Comparison of ENCODE assay signal across 1 cellular context in the genomic region with DNA sequence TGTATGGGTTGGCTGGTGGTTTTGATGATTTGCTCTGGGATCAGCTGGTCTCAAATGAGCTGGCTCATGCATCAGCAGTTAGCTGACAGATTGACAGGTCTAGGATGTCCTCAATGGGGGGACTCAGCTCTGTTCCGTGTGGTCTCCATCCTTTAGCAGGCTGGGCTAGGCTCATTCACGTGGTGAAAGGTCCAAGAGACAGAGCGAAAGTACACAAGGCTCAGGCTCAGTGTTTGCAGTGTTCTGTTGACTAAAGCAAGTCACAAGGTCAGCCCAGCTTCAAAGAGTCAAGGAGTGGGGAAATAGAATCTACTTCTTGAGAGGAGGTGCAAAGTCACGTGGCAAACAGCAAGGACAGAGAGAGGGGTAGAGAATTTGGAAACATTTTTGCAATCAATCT.
TF ChIP-seq lines count a peak whose summit lies in the region.

No MANE protein-coding gene starts in this region.

TF ChIP-seq in HepG2, 621 proteins besides CTCF, POLR2A, EP300 and RAD21 (continued from another document and continues in another):
- TF ChIP-seq, protein P1, sequence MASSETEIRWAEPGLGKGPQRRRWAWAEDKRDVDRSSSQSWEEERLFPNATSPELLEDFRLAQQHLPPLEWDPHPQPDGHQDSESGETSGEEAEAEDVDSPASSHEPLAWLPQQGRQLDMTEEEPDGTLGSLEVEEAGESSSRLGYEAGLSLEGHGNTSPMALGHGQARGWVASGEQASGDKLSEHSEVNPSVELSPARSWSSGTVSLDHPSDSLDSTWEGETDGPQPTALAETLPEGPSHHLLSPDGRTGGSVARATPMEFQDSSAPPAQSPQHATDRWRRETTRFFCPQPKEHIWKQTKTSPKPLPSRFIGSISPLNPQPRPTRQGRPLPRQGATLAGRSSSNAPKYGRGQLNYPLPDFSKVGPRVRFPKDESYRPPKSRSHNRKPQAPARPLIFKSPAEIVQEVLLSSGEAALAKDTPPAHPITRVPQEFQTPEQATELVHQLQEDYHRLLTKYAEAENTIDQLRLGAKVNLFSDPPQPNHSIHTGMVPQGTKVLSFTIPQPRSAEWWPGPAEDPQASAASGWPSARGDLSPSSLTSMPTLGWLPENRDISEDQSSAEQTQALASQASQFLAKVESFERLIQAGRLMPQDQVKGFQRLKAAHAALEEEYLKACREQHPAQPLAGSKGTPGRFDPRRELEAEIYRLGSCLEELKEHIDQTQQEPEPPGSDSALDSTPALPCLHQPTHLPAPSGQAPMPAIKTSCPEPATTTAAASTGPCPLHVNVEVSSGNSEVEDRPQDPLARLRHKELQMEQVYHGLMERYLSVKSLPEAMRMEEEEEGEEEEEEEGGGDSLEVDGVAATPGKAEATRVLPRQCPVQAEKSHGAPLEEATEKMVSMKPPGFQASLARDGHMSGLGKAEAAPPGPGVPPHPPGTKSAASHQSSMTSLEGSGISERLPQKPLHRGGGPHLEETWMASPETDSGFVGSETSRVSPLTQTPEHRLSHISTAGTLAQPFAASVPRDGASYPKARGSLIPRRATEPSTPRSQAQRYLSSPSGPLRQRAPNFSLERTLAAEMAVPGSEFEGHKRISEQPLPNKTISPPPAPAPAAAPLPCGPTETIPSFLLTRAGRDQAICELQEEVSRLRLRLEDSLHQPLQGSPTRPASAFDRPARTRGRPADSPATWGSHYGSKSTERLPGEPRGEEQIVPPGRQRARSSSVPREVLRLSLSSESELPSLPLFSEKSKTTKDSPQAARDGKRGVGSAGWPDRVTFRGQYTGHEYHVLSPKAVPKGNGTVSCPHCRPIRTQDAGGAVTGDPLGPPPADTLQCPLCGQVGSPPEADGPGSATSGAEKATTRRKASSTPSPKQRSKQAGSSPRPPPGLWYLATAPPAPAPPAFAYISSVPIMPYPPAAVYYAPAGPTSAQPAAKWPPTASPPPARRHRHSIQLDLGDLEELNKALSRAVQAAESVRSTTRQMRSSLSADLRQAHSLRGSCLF (CRISPR knock-in tag; IDR thresholded peaks at IDR 0.05; ENCODE audit: borderline replicate concordance), result no peak
- TF ChIP-seq MXI1 (IDR thresholded peaks at IDR 0.05; ENCODE audit: borderline replicate concordance, low read depth, low read length) (peak; percentile 78; the same call in 1 of the 3 replicates), NBN (conservative IDR thresholded peaks at IDR 0.05) (no peak), ZNF136 (CRISPR knock-in tag; IDR thresholded peaks at IDR 0.05; ENCODE audit: low read depth) (no peak), CEBPB (IDR thresholded peaks at IDR 0.05; ENCODE audit: borderline replicate concordance, low read depth, low read length) (0 out of 2 replicates have a peak, but pooled peaks have one; percentile 6), ELF1 (CRISPR knock-in tag; IDR thresholded peaks at IDR 0.05) (peak; percentile 56), POLR2AphosphoS5 (IDR thresholded peaks at IDR 0.05; ENCODE audit: low read depth, low read length) (no peak), KDM4B (CRISPR knock-in tag; IDR thresholded peaks at IDR 0.05) (peak; percentile 84), HNF4G (IDR thresholded peaks at IDR 0.05; ENCODE audit: borderline replicate concordance, low read depth, low read length) (peak; percentile 61; the same call in 1 of the 2 replicates), HNF4G (CRISPR knock-in tag; IDR thresholded peaks at IDR 0.05; ENCODE audit: borderline replicate concordance, low read depth) (peak; percentile 61; the same call in 1 of the 2 replicates), ZNF331 (CRISPR knock-in tag; IDR thresholded peaks at IDR 0.05) (peak; percentile 95), KDM5B (CRISPR knock-in tag; IDR thresholded peaks at IDR 0.05; ENCODE audit: borderline replicate concordance) (peak; percentile 51; the same call in 1 of the 2 replicates), ZNF75D (CRISPR knock-in tag; IDR thresholded peaks at IDR 0.05; ENCODE audit: borderline replicate concordance) (no peak), NFIC (IDR thresholded peaks at IDR 0.05; ENCODE audit: low read length) (peak; percentile 85; the same call in 1 of the 2 replicates), MED1 (CRISPR knock-in tag; IDR thresholded peaks at IDR 0.05) (peak; percentile 92), ZSCAN31 (CRISPR knock-in tag; IDR thresholded peaks at IDR 0.05; ENCODE audit: low read depth) (peak; percentile 80), ZMAT3 (CRISPR knock-in tag; conservative IDR thresholded peaks at IDR 0.05) (no peak), ELF4 (CRISPR knock-in tag; IDR thresholded peaks at IDR 0.05; ENCODE audit: borderline replicate concordance) (no peak), FOXM1 (CRISPR knock-in tag; IDR thresholded peaks at IDR 0.05) (no peak), SRSF1 (optimal IDR thresholded peaks at IDR 0.05; ENCODE audit: low read depth, low read length) (no peak), GPN1 (CRISPR knock-in tag; IDR thresholded peaks at IDR 0.05; ENCODE audit: borderline replicate concordance) (no peak), ZSCAN12 (CRISPR knock-in tag; IDR thresholded peaks at IDR 0.05) (no peak), ZNF761 (CRISPR knock-in tag; conservative IDR thresholded peaks at IDR 0.05) (no peak), SP2 (CRISPR knock-in tag; IDR thresholded peaks at IDR 0.05) (no peak), ZNF83 (CRISPR knock-in tag; IDR thresholded peaks at IDR 0.05; ENCODE audit: borderline replicate concordance) (no peak), ZNF350 (CRISPR knock-in tag; IDR thresholded peaks at IDR 0.05; ENCODE audit: borderline replicate concordance, low read depth) (peak; percentile 83), ZNF7 (CRISPR knock-in tag; IDR thresholded peaks at IDR 0.05) (no peak; the same call in 1 of the 2 replicates), YEATS4 (CRISPR knock-in tag; IDR thresholded peaks at IDR 0.05; ENCODE audit: borderline replicate concordance) (no peak), NFE2 (CRISPR knock-in tag; IDR thresholded peaks at IDR 0.05) (no peak), ZBTB7A (CRISPR knock-in tag; IDR thresholded peaks at IDR 0.05) (peak; percentile 90), ZMYM4 (CRISPR knock-in tag; IDR thresholded peaks at IDR 0.05) (peak; percentile 98), PRPF4 (IDR thresholded peaks at IDR 0.05; ENCODE audit: low read depth, low read length, poor library complexity, severe bottlenecking) (no peak), ZNF34 (CRISPR knock-in tag; IDR thresholded peaks at IDR 0.05; ENCODE audit: borderline replicate concordance) (no peak), GATAD1 (CRISPR knock-in tag; IDR thresholded peaks at IDR 0.05) (peak; percentile 69), KDM2A (CRISPR knock-in tag; IDR thresholded peaks at IDR 0.05; ENCODE audit: borderline replicate concordance, low read depth) (no peak; the same call in 1 of the 2 replicates), ZNF598 (CRISPR knock-in tag; IDR thresholded peaks at IDR 0.05; ENCODE audit: borderline replicate concordance) (no peak)
- TF ChIP-seq, protein P2, sequence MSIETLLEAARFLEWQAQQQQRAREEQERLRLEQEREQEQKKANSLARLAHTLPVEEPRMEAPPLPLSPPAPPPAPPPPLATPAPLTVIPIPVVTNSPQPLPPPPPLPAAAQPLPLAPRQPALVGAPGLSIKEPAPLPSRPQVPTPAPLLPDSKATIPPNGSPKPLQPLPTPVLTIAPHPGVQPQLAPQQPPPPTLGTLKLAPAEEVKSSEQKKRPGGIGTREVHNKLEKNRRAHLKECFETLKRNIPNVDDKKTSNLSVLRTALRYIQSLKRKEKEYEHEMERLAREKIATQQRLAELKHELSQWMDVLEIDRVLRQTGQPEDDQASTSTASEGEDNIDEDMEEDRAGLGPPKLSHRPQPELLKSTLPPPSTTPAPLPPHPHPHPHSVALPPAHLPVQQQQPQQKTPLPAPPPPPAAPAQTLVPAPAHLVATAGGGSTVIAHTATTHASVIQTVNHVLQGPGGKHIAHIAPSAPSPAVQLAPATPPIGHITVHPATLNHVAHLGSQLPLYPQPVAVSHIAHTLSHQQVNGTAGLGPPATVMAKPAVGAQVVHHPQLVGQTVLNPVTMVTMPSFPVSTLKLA (IDR thresholded peaks at IDR 0.05), result peak; percentile 70
- TF ChIP-seq, protein P3, sequence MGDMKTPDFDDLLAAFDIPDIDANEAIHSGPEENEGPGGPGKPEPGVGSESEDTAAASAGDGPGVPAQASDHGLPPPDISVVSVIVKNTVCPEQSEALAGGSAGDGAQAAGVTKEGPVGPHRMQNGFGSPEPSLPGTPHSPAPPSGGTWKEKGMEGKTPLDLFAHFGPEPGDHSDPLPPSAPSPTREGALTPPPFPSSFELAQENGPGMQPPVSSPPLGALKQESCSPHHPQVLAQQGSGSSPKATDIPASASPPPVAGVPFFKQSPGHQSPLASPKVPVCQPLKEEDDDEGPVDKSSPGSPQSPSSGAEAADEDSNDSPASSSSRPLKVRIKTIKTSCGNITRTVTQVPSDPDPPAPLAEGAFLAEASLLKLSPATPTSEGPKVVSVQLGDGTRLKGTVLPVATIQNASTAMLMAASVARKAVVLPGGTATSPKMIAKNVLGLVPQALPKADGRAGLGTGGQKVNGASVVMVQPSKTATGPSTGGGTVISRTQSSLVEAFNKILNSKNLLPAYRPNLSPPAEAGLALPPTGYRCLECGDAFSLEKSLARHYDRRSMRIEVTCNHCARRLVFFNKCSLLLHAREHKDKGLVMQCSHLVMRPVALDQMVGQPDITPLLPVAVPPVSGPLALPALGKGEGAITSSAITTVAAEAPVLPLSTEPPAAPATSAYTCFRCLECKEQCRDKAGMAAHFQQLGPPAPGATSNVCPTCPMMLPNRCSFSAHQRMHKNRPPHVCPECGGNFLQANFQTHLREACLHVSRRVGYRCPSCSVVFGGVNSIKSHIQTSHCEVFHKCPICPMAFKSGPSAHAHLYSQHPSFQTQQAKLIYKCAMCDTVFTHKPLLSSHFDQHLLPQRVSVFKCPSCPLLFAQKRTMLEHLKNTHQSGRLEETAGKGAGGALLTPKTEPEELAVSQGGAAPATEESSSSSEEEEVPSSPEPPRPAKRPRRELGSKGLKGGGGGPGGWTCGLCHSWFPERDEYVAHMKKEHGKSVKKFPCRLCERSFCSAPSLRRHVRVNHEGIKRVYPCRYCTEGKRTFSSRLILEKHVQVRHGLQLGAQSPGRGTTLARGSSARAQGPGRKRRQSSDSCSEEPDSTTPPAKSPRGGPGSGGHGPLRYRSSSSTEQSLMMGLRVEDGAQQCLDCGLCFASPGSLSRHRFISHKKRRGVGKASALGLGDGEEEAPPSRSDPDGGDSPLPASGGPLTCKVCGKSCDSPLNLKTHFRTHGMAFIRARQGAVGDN (CRISPR knock-in tag; IDR thresholded peaks at IDR 0.05), result no peak
- TF ChIP-seq, protein P4, sequence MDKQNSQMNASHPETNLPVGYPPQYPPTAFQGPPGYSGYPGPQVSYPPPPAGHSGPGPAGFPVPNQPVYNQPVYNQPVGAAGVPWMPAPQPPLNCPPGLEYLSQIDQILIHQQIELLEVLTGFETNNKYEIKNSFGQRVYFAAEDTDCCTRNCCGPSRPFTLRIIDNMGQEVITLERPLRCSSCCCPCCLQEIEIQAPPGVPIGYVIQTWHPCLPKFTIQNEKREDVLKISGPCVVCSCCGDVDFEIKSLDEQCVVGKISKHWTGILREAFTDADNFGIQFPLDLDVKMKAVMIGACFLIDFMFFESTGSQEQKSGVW (CRISPR knock-in tag; IDR thresholded peaks at IDR 0.05; ENCODE audit: borderline replicate concordance), result no peak
- TF ChIP-seq, protein P5, sequence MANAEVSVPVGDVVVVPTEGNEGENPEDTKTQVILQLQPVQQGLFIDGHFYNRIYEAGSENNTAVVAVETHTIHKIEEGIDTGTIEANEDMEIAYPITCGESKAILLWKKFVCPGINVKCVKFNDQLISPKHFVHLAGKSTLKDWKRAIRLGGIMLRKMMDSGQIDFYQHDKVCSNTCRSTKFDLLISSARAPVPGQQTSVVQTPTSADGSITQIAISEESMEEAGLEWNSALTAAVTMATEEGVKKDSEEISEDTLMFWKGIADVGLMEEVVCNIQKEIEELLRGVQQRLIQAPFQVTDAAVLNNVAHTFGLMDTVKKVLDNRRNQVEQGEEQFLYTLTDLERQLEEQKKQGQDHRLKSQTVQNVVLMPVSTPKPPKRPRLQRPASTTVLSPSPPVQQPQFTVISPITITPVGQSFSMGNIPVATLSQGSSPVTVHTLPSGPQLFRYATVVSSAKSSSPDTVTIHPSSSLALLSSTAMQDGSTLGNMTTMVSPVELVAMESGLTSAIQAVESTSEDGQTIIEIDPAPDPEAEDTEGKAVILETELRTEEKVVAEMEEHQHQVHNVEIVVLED (CRISPR knock-in tag; IDR thresholded peaks at IDR 0.05; ENCODE audit: borderline replicate concordance), result no peak
- TF ChIP-seq, protein P6, sequence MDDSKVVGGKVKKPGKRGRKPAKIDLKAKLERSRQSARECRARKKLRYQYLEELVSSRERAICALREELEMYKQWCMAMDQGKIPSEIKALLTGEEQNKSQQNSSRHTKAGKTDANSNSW (CRISPR knock-in tag; IDR thresholded peaks at IDR 0.05; ENCODE audit: borderline replicate concordance), result no peak
- TF ChIP-seq, protein P7, sequence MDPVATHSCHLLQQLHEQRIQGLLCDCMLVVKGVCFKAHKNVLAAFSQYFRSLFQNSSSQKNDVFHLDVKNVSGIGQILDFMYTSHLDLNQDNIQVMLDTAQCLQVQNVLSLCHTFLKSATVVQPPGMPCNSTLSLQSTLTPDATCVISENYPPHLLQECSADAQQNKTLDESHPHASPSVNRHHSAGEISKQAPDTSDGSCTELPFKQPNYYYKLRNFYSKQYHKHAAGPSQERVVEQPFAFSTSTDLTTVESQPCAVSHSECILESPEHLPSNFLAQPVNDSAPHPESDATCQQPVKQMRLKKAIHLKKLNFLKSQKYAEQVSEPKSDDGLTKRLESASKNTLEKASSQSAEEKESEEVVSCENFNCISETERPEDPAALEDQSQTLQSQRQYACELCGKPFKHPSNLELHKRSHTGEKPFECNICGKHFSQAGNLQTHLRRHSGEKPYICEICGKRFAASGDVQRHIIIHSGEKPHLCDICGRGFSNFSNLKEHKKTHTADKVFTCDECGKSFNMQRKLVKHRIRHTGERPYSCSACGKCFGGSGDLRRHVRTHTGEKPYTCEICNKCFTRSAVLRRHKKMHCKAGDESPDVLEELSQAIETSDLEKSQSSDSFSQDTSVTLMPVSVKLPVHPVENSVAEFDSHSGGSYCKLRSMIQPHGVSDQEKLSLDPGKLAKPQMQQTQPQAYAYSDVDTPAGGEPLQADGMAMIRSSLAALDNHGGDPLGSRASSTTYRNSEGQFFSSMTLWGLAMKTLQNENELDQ (CRISPR knock-in tag; IDR thresholded peaks at IDR 0.05; ENCODE audit: borderline replicate concordance), result no peak
- TF ChIP-seq, protein P8, sequence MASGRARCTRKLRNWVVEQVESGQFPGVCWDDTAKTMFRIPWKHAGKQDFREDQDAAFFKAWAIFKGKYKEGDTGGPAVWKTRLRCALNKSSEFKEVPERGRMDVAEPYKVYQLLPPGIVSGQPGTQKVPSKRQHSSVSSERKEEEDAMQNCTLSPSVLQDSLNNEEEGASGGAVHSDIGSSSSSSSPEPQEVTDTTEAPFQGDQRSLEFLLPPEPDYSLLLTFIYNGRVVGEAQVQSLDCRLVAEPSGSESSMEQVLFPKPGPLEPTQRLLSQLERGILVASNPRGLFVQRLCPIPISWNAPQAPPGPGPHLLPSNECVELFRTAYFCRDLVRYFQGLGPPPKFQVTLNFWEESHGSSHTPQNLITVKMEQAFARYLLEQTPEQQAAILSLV (CRISPR knock-in tag; IDR thresholded peaks at IDR 0.05; ENCODE audit: borderline replicate concordance), result no peak
- TF ChIP-seq, protein P9, sequence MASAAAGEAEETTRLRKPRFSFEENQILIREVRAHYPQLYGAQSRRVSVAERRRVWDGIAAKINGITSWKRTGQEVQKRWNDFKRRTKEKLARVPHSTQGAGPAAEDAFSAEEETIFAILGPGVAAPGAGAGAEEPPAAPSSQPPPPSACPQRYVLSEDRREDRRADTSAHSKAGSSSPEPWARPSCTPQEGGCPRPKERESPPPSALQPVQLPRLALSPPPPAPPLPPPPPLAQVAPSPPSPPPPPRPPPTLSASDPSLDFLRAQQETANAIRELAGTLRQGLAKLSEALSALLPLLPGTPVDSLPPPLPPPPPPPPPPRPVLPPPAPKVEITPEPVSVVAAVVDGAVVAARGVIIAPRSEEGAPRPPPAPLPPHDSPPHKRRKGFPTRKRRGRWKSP (CRISPR knock-in tag; IDR thresholded peaks at IDR 0.05), result peak; percentile 87
